In genomic region chr7:55046582-55047347, GRCh38 we compare ENCODE assay signal across 31 cellular contexts. TPM values are rescaled to one million over a fixed set of nuclear protein-coding genes. Genes with fewer than 3 reads are reported as not detected.
DNase-seq lines count a peak whose midpoint lies in the region; ATAC-seq and TF ChIP-seq lines count a peak whose summit lies in the region.
"Had no signal": no experiment of that assay in that cellular context is flagged by ENCODE, and none has a peak within 500 bp of the region (broad histone marks: within the 10 kb centered on the region; RNA-seq: fewer than 3 reads in every experiment).

No MANE protein-coding gene starts in this region.

- H3K27ac ChIP-seq in RWPE1: peak overlapping the region; percentile 68
- H3K27ac ChIP-seq in gastrocnemius medialis: peak overlapping the region; percentile 44 to 77 (median 70)
- H3K27ac ChIP-seq: adrenal gland, foreskin keratinocyte, heart right ventricle, neural progenitor cell, parathyroid adenoma, right atrium auricular region had no signal

- H3K9me3 ChIP-seq in Caco-2 (no peaks in the 10 kb centered on the region), gastrocnemius medialis (no peaks in the 10 kb centered on the region)
- H3K9me3 ChIP-seq: adrenal gland, heart right ventricle, right atrium auricular region, stomach, tibial nerve had no signal

- no peaks in the 10 kb centered on the region for H3K36me3 ChIP-seq in Caco-2 (ENCODE audit: control insufficient read depth, insufficient read depth, low read length)
- H3K36me3 ChIP-seq in gastrocnemius medialis: no peaks in the 10 kb centered on the region
- H3K36me3 ChIP-seq: adrenal gland, heart right ventricle, neural progenitor cell, right atrium auricular region, stomach, tibial nerve had no signal

- no TSS peak for BruUV-seq in Caco-2 (replicated peaks; lab: Mats Ljungman, UMichigan)

- DNase-seq in Caco-2: peak; percentile 50 to 76
- DNase-seq in RWPE1 (ENCODE audit: low spot score): no peak
- DNase-seq in islet precursor cell: peak; percentile 72
- no peak for DNase-seq in gastrocnemius medialis
- no peak for DNase-seq in hypothalamus (lab: John Stamatoyannopoulos, UW)
- DNase-seq in HT-29 (ENCODE audit: low spot score): no peak
- no peak for DNase-seq in MV-4-11 (lab: John Stamatoyannopoulos, UW)
- DNase-seq: activated B cell treated with CpG ODN at 0.5 μM for 24 hours; activated CD4-positive, alpha-beta T cell treated with anti-CD3 and anti-CD28 coated beads, Interleukin-2, amount 50 U/mL, for 1 hour; activated naive CD4-positive, alpha-beta T cell treated with anti-CD3 and anti-CD28 coated beads, Interleukin-2, amount 10 ng/mL, durations not matched to agents 7 days and 5 days; activated T-cell treated with anti-CD3 and anti-CD28 coated beads, Interleukin-2, amount 50 U/mL, for 72 hours; central memory CD4-positive, alpha-beta T cell; DMS53; foreskin keratinocyte; H9; heart right ventricle; Karpas-422; NCI-H1048; NCI-H446 treated with DMSO at 0.1 percent for 48 hours; NCI-H82; stimulated activated CD4-positive, alpha-beta T cell treated with anti-CD3 and anti-CD28 coated beads, Interleukin-2, amount 100 ng/mL, for 48 hours; stomach had no signal

- intact Hi-C loops in Caco-2 (cut with micrococcal nuclease; ENCODE audit: unreplicated experiment) (loop anchor here (1.0 kb wide), 1 partner anchor 19 kb away; no protein-coding TSS in a partner anchor), gastrocnemius medialis (cut with DNase I; ENCODE audit: low total_unique reads) (no loop called here)

- no peak overlapping the region for H3K4me3 ChIP-seq in Caco-2 (ENCODE audit: low read depth, low read length)
- no peak overlapping the region for H3K4me3 ChIP-seq in gastrocnemius medialis
- H3K4me3 ChIP-seq: adrenal gland, heart right ventricle, neural progenitor cell, right atrium auricular region, stomach, tibial nerve had no signal

- H3K27me3 ChIP-seq in Caco-2 (replicated peaks; ENCODE audit: control insufficient read depth, insufficient read depth, low read length) (no peaks in the 10 kb centered on the region), gastrocnemius medialis (no peaks in the 10 kb centered on the region)
- H3K27me3 ChIP-seq: adrenal gland, foreskin keratinocyte, heart right ventricle, neural progenitor cell, right atrium auricular region, stomach, tibial nerve had no signal

- CTCF ChIA-PET in Caco-2 (lab: Charles Lee): interaction anchor here (0.9 kb wide), 1 partner anchor 169 kb away, joined by 3 read pairs; no protein-coding TSS in a partner anchor
- CTCF ChIA-PET in RWPE1 (lab: Yijun Ruan, JAX): interaction anchor here (0.5 kb wide), 1 partner anchor 273 kb away, joined by 3 read pairs; no protein-coding TSS in a partner anchor

- ATAC-seq in gastrocnemius medialis: no peak
- no peak for ATAC-seq in GM21529 (IDR thresholded peaks at IDR 0.05; ENCODE audit: unreplicated experiment)
- ATAC-seq: activated T-cell treated with anti-CD3 and anti-CD28 coated beads, Interleukin-2, amount 50 U/mL, for 72 hours; foreskin keratinocyte; heart right ventricle had no signal

- no peak for TF ChIP-seq POLR2A in gastrocnemius medialis (IDR thresholded peaks at IDR 0.05)

- in situ Hi-C loops in gastrocnemius medialis (cut with MboI; ENCODE audit: low sequenced_read_pairs in 4 of 4): no loop called here

- H3K4me1 Mint-ChIP-seq in Caco-2 (ENCODE audit: low read depth, unreplicated experiment): peaks cover 4% of the 10 kb centered on the region
- H3K4me1 Mint-ChIP-seq: activated B cell treated with CpG ODN at 0.5 μM for 24 hours; activated naive CD4-positive, alpha-beta T cell treated with anti-CD3 and anti-CD28 coated beads, Interleukin-2, amount 10 ng/mL, durations not matched to agents 7 days and 5 days; memory B cell had no signal

- H3K27me3 Mint-ChIP-seq in Caco-2 (ENCODE audit: insufficient read depth, unreplicated experiment): no peaks in the 10 kb centered on the region
- H3K27me3 Mint-ChIP-seq: activated naive CD4-positive, alpha-beta T cell treated with anti-CD3 and anti-CD28 coated beads, Interleukin-2, amount 10 ng/mL, durations not matched to agents 7 days and 5 days; dendritic cell treated with granulocyte-macrophage colony-stimulating factor and Interleukin-4, amounts not matched to agents 40 ng/mL and 50 ng/mL, for 4 days had no signal

- H3K27ac Mint-ChIP-seq in Caco-2 (ENCODE audit: unreplicated experiment): peak overlapping the region; percentile 82
- H3K27ac Mint-ChIP-seq: activated B cell treated with CpG ODN at 0.5 μM for 24 hours; activated naive CD4-positive, alpha-beta T cell treated with anti-CD3 and anti-CD28 coated beads, Interleukin-2, amount 10 ng/mL, durations not matched to agents 7 days and 5 days; activated T-cell treated with anti-CD3 and anti-CD28 coated beads, Interleukin-2, amount 50 U/mL, for 72 hours; dendritic cell treated with granulocyte-macrophage colony-stimulating factor and Interleukin-4, amounts not matched to agents 40 ng/mL and 50 ng/mL, for 4 days; H9; memory B cell; neural progenitor cell had no signal

- H3K36me3 Mint-ChIP-seq in Caco-2 (ENCODE audit: insufficient read depth, unreplicated experiment): peaks cover 6% of the 10 kb centered on the region
- H3K36me3 Mint-ChIP-seq: activated naive CD4-positive, alpha-beta T cell treated with anti-CD3 and anti-CD28 coated beads, Interleukin-2, amount 10 ng/mL, durations not matched to agents 7 days and 5 days; memory B cell; neural progenitor cell had no signal

- TF ChIP-seq CTCF in Caco-2 (IDR thresholded peaks at IDR 0.05; ENCODE audit: insufficient read depth in 1 of 2, low read depth in 1 of 2, low read length in 1 of 2, severe bottlenecking in 1 of 2, unreplicated experiment in 1 of 2) (no peak), RWPE1 (conservative IDR thresholded peaks at IDR 0.05; ENCODE audit: low read depth) (no peak), gastrocnemius medialis (IDR thresholded peaks at IDR 0.05 in 4 of 5, conservative IDR thresholded peaks at IDR 0.05 in 1 of 5) (no peak)

- H3K9me3 Mint-ChIP-seq in Caco-2 (ENCODE audit: unreplicated experiment): no peaks in the 10 kb centered on the region
- H3K9me3 Mint-ChIP-seq: activated B cell treated with CpG ODN at 0.5 μM for 24 hours; activated naive CD4-positive, alpha-beta T cell treated with anti-CD3 and anti-CD28 coated beads, Interleukin-2, amount 10 ng/mL, durations not matched to agents 7 days and 5 days; activated T-cell treated with anti-CD3 and anti-CD28 coated beads, Interleukin-2, amount 50 U/mL, for 72 hours; dendritic cell treated with granulocyte-macrophage colony-stimulating factor and Interleukin-4, amounts not matched to agents 40 ng/mL and 50 ng/mL, for 4 days; H9; memory B cell had no signal

- H3K4me3 Mint-ChIP-seq in Caco-2 (ENCODE audit: unreplicated experiment): no peak overlapping the region
- H3K4me3 Mint-ChIP-seq: activated B cell treated with CpG ODN at 0.5 μM for 24 hours; activated naive CD4-positive, alpha-beta T cell treated with anti-CD3 and anti-CD28 coated beads, Interleukin-2, amount 10 ng/mL, durations not matched to agents 7 days and 5 days; activated T-cell treated with anti-CD3 and anti-CD28 coated beads, Interleukin-2, amount 50 U/mL, for 72 hours; dendritic cell treated with granulocyte-macrophage colony-stimulating factor and Interleukin-4, amounts not matched to agents 40 ng/mL and 50 ng/mL, for 4 days; memory B cell; neural progenitor cell had no signal

- H3K4me1 ChIP-seq in Caco-2 (peaks cover 37% of the 10 kb centered on the region), gastrocnemius medialis (peaks cover 51 to 54% of the 10 kb centered on the region in 2 donors)
- H3K4me1 ChIP-seq: neural progenitor cell had no signal

- POLR2A ChIA-PET in Caco-2 (lab: Charles Lee) (interaction anchor here (0.6 kb wide), 1 partner anchor 27 kb away, joined by 3 read pairs; no protein-coding TSS in a partner anchor), RWPE1 (lab: Yijun Ruan, JAX; ENCODE audit: low non-redundant PET) (no interaction called here)

RNA-seq across cellular contexts. Expression of gene EGFR, which starts 27.9 kb away (rescaled TPM):
- total RNA-seq in Caco-2 (2022): 55.1 and 60.1 TPM in 2 replicates
- 10 to 100 TPM; 28.0 to 34.8 (median 29.4) TPM for total RNA-seq in gastrocnemius medialis
- 28.1 and 30.4 TPM in 2 replicates for total RNA-seq in HT-29 (2014; rRNA removed; shearing (Covaris generic))
- total RNA-seq: activated B cell treated with CpG ODN at 0.5 μM for 24 hours; T-helper 1 cell treated with Interleukin-12 subunit alpha and Interleukin-12 subunit beta and Interleukin-4 antibody, amounts not matched to agents 30 ng/mL and 1 ng/mL, for 36 hours had no signal

Comparison
In these comparisons a context has a peak if more than half of its experiments do, and no peak if none do; other contexts are left out.
1. DNase-seq: peak in Caco-2 (2 of 2) and islet precursor cell (single experiment); none in RWPE1 (single experiment), gastrocnemius medialis (0 of 2), hypothalamus (0 of 51), HT-29 (single experiment) and MV-4-11 (single experiment).